Comparison of ENCODE assay signal across 10 cellular contexts in genomic region chr14:91866061-91866460, GRCh38. TPM values are rescaled to one million over a fixed set of nuclear protein-coding genes. Genes with fewer than 3 reads are reported as not detected.
DNase-seq lines count a peak whose midpoint lies in the region; ATAC-seq and TF ChIP-seq lines count a peak whose summit lies in the region.
"Had no signal": no experiment of that assay in that cellular context is flagged by ENCODE, and none has a peak within 500 bp of the region (broad histone marks: within the 10 kb centered on the region; RNA-seq: fewer than 3 reads in every experiment).

No MANE protein-coding gene starts in this region.

- H3K4me1 ChIP-seq in right lobe of liver = peaks cover 0 to 12% (median 3%) of the 10 kb centered on the region in 4 donors
- H3K4me1 ChIP-seq: psoas muscle had no signal

- no peak overlapping the region for H3K4me3 ChIP-seq in right lobe of liver
- H3K4me3 ChIP-seq: psoas muscle had no signal

- TF ChIP-seq POLR2A in right lobe of liver (IDR thresholded peaks at IDR 0.05) = no peak

- 56% methylated on average over 2 of the region's 2 CpGs for WGBS in right lobe of liver (ENCODE audit: insufficient coverage, low coverage, low lambda C conversion rate, missing lambda C conversion rate)

- no peak overlapping the region for H3K27ac ChIP-seq in right lobe of liver
- H3K27ac ChIP-seq: brain microvascular endothelial cell, psoas muscle had no signal

- intact Hi-C loops in right lobe of liver (cut with DNase I) = no loop called here

- H3K36me3 ChIP-seq in right lobe of liver = no peaks in the 10 kb centered on the region
- H3K36me3 ChIP-seq: brain microvascular endothelial cell had no signal

- H3K27me3 ChIP-seq in right lobe of liver = no peaks in the 10 kb centered on the region
- H3K27me3 ChIP-seq: brain microvascular endothelial cell had no signal

- no peak for TF ChIP-seq CTCF in right lobe of liver (IDR thresholded peaks at IDR 0.05)

- no peaks in the 10 kb centered on the region for H3K9me3 ChIP-seq in right lobe of liver
- H3K9me3 ChIP-seq: psoas muscle had no signal

- no peak for ATAC-seq in right lobe of liver
- no peak for ATAC-seq in GM18867 (IDR thresholded peaks at IDR 0.05; ENCODE audit: unreplicated experiment)
- ATAC-seq: psoas muscle had no signal

- DNase-seq in Daoy (ENCODE audit: low read depth) (peak; percentile 62), MV-4-11 (lab: John Stamatoyannopoulos, UW) (peak; percentile 35), astrocyte of the hippocampus (ENCODE audit: low read depth, low spot score) (peak; percentile 86), renal cortical epithelial cell (ENCODE audit: low read depth) (peak; percentile 57), right lobe of liver (no peak), DMS153 (lab: John Stamatoyannopoulos, UW) (no peak), NCI-H748 (lab: John Stamatoyannopoulos, UW; ENCODE audit: unreplicated experiment) (no peak)
- DNase-seq: brain microvascular endothelial cell, psoas muscle had no signal

RNA-seq across cellular contexts. Expression of gene TC2N, which starts 1.3 kb away (rescaled TPM):
- total RNA-seq in Daoy (2014; rRNA removed; shearing (Covaris generic)) = 3.1 and 5.7 TPM in 2 replicates
- total RNA-seq in renal cortical epithelial cell (4.6 and 18.4 TPM in 2 replicates), right lobe of liver (1 to 10 TPM; 1.0 to 6.5 (median 4.3) TPM)

Comparison
In these comparisons a context has a peak if more than half of its experiments do, and no peak if none do; other contexts are left out.
1. DNase-seq: peak in Daoy (single experiment), MV-4-11 (single experiment), astrocyte of the hippocampus (single experiment) and renal cortical epithelial cell (single experiment); none in right lobe of liver (0 of 3), DMS153 (single experiment) and NCI-H748 (single experiment).